16 cellular contexts compared by ENCODE assay signal in genomic region chr4:38449506-38450174, GRCh38.
A peak's percentile ranks its signal among the peaks of the same experiment; 100 is the strongest.
DNase-seq lines count a peak whose midpoint lies in the region; ATAC-seq lines count a peak whose summit lies in the region.
"Had no signal": no experiment of that assay in that cellular context is flagged by ENCODE, and none has a peak within 500 bp of the region (broad histone marks: within the 10 kb centered on the region; RNA-seq: fewer than 3 reads in every experiment).

No MANE protein-coding gene starts in this region.

- CTCF ChIA-PET in CD8-positive, alpha-beta memory T cell (lab: Charles Lee) = interaction anchor here (1.2 kb wide), 1 partner anchor 10 kb away, joined by 3 read pairs; no protein-coding TSS in a partner anchor
- CTCF ChIA-PET in activated naive CD4-positive, alpha-beta T cell treated with anti-CD3 and anti-CD28 coated beads for 36 hours (lab: Charles Lee) = interaction anchor here (0.5 to 0.7 kb wide), 2 partner anchors 33 to 38 kb away, joined by 3 to 5 read pairs; no protein-coding TSS in a partner anchor

- H3K9ac ChIP-seq in GM23248 = no peak overlapping the region
- H3K9ac ChIP-seq: BLaER1 treated with 17β-estradiol and CSF1 and Interleukin-3, amounts not matched to agents 10 nM and 100 nM had no signal

- intact Hi-C loops in activated naive CD4-positive, alpha-beta T cell treated with anti-CD3 and anti-CD28 coated beads for 36 hours (cut with micrococcal nuclease) = loop anchor here (10.0 kb wide), 2 partner anchors 225 to 265 kb away; no protein-coding TSS in a partner anchor

- peaks cover 5 to 29% (median 12%) of the 10 kb centered on the region in 3 donors for H3K4me1 Mint-ChIP-seq in CD8-positive, alpha-beta memory T cell
- H3K4me1 Mint-ChIP-seq in activated naive CD4-positive, alpha-beta T cell treated with anti-CD3 and anti-CD28 coated beads for 36 hours (ENCODE audit: low read depth) = peaks cover 30% of the 10 kb centered on the region

- H3K9me2 ChIP-seq in GM23248 (ENCODE audit: insufficient read depth) = no peaks in the 10 kb centered on the region

- no peak overlapping the region for H3K4me2 ChIP-seq in GM23248 (ENCODE audit: unreplicated experiment)

- H2AFZ ChIP-seq in GM23248 = no peak overlapping the region

- H3K4me3 Mint-ChIP-seq in CD8-positive, alpha-beta memory T cell = peak overlapping the region in 2 of 7 donors; percentile 5 to 32
- H3K4me3 Mint-ChIP-seq in activated naive CD4-positive, alpha-beta T cell treated with anti-CD3 and anti-CD28 coated beads for 36 hours = no peak overlapping the region
- H3K4me3 Mint-ChIP-seq: activated naive CD8-positive, alpha-beta T cell treated with anti-CD3 and anti-CD28 coated beads, Interleukin-2, amount 10 ng/mL, durations not matched to agents 7 days and 5 days; activated T-cell treated with anti-CD3 and anti-CD28 coated beads, Interleukin-2, amount 50 U/mL, for 24 hours; T-helper 1 cell treated with Interleukin-12 subunit alpha and Interleukin-12 subunit beta and Interleukin-4 antibody, amounts not matched to agents 30 μg/mL and 1 μg/mL, for 36 hours had no signal

- 20 to 23% methylated on average over 7 of the region's 7 CpGs for WGBS in GM23248 (ENCODE audit: low coverage in 1 of 2, low lambda C conversion rate in 2 of 2, missing lambda C conversion rate in 2 of 2), 2 experiments

- H4K20me1 ChIP-seq in GM23248 (ENCODE audit: insufficient read depth) = no peaks in the 10 kb centered on the region
- H4K20me1 ChIP-seq: BLaER1 treated with 17β-estradiol and CSF1 and Interleukin-3, amounts not matched to agents 10 nM and 100 nM had no signal

- peaks cover 0 to 12% (median 8%) of the 10 kb centered on the region in 5 donors for H3K9me3 Mint-ChIP-seq in CD8-positive, alpha-beta memory T cell
- no peaks in the 10 kb centered on the region for H3K9me3 Mint-ChIP-seq in activated naive CD4-positive, alpha-beta T cell treated with anti-CD3 and anti-CD28 coated beads for 36 hours

- H3K36me3 ChIP-seq in GM23248 (ENCODE audit: low read depth) = no peaks in the 10 kb centered on the region
- no peaks in the 10 kb centered on the region for H3K36me3 ChIP-seq in CD8-positive, alpha-beta memory T cell (ENCODE audit: insufficient read depth, low read length)
- H3K36me3 ChIP-seq: BLaER1 treated with 17β-estradiol and CSF1 and Interleukin-3, amounts not matched to agents 10 nM and 100 nM had no signal

- no peak overlapping the region for H3K27ac ChIP-seq in GM23248
- H3K27ac ChIP-seq in CD8-positive, alpha-beta memory T cell (ENCODE audit: low read depth, low read length) = no peak overlapping the region
- H3K27ac ChIP-seq: BLaER1 treated with 17β-estradiol and CSF1 and Interleukin-3, amounts not matched to agents 10 nM and 100 nM had no signal

- H3K9me3 ChIP-seq in GM23248 (ENCODE audit: low read depth) = no peaks in the 10 kb centered on the region
- no peaks in the 10 kb centered on the region for H3K9me3 ChIP-seq in CD8-positive, alpha-beta memory T cell (ENCODE audit: low read length)

- H3K79me2 ChIP-seq in GM23248 (ENCODE audit: insufficient read depth) = no peaks in the 10 kb centered on the region

- peaks cover 0 to 34% (median 8%) of the 10 kb centered on the region in 3 donors for H3K36me3 Mint-ChIP-seq in CD8-positive, alpha-beta memory T cell
- peaks cover 1% of the 10 kb centered on the region for H3K36me3 Mint-ChIP-seq in activated naive CD4-positive, alpha-beta T cell treated with anti-CD3 and anti-CD28 coated beads for 36 hours (ENCODE audit: low read depth)

- peaks cover 4% of the 10 kb centered on the region; the same call in 1 of the 2 replicates for H3K4me1 ChIP-seq in GM23248 (ENCODE audit: insufficient read depth)
- H3K4me1 ChIP-seq in CD8-positive, alpha-beta memory T cell (ENCODE audit: insufficient read depth, low read length) = no peaks in the 10 kb centered on the region

- in situ Hi-C loops in GM23248 (cut with MboI) = no loop called here

- H3K27ac Mint-ChIP-seq in CD8-positive, alpha-beta memory T cell = no peak overlapping the region
- no peak overlapping the region for H3K27ac Mint-ChIP-seq in activated naive CD4-positive, alpha-beta T cell treated with anti-CD3 and anti-CD28 coated beads for 36 hours
- H3K27ac Mint-ChIP-seq: activated naive CD8-positive, alpha-beta T cell treated with anti-CD3 and anti-CD28 coated beads, Interleukin-2, amount 10 ng/mL, durations not matched to agents 7 days and 5 days; activated T-cell treated with anti-CD3 and anti-CD28 coated beads, Interleukin-2, amount 50 U/mL, for 24 hours; T-helper 1 cell treated with Interleukin-12 subunit alpha and Interleukin-12 subunit beta and Interleukin-4 antibody, amounts not matched to agents 30 μg/mL and 1 μg/mL, for 36 hours had no signal

- POLR2A ChIA-PET in CD8-positive, alpha-beta memory T cell (lab: Charles Lee) = no interaction called here

- H3K4me3 ChIP-seq in GM23248 = no peak overlapping the region
- H3K4me3 ChIP-seq in CD8-positive, alpha-beta memory T cell (ENCODE audit: low read length) = no peak overlapping the region
- H3K4me3 ChIP-seq: BLaER1 treated with 17β-estradiol and CSF1 and Interleukin-3, amounts not matched to agents 10 nM and 100 nM; lung had no signal

- DNase-seq in GM23248 (peak; percentile 73), amniotic stem cell (lab: John Stamatoyannopoulos, UW) (peak; percentile 39), iris pigment epithelial cell (ENCODE audit: low read depth) (peak; percentile 12), renal cortical epithelial cell (ENCODE audit: low read depth) (peak; percentile 44), medulla oblongata (ENCODE audit: extremely low spot score) (no peak)
- no peak for DNase-seq in CD8-positive, alpha-beta memory T cell
- no peak for DNase-seq in activated naive CD4-positive, alpha-beta T cell treated with anti-CD3 and anti-CD28 coated beads for 36 hours
- DNase-seq: activated CD4-positive, alpha-beta T cell treated with anti-CD3 and anti-CD28 coated beads, Interleukin-2, amount 50 U/mL, for 1 hour; activated naive CD8-positive, alpha-beta T cell treated with anti-CD3 and anti-CD28 coated beads, Interleukin-2, amount 10 ng/mL, durations not matched to agents 7 days and 5 days; activated T-cell treated with anti-CD3 and anti-CD28 coated beads, Interleukin-2, amount 50 U/mL, for 24 hours; NCI-H2107 had no signal

- ATAC-seq in GM21423 (IDR thresholded peaks at IDR 0.05; ENCODE audit: unreplicated experiment) = no peak
- ATAC-seq: esophagus mucosa had no signal

- peaks cover 3% of the 10 kb centered on the region; the same call in 1 of the 2 replicates for H3K27me3 ChIP-seq in GM23248 (replicated peaks; ENCODE audit: insufficient read depth)
- H3K27me3 ChIP-seq in CD8-positive, alpha-beta memory T cell (ENCODE audit: insufficient read depth, low read length, poor library complexity, severe bottlenecking) = no peaks in the 10 kb centered on the region
- H3K27me3 ChIP-seq: BLaER1 treated with 17β-estradiol and CSF1 and Interleukin-3, amounts not matched to agents 10 nM and 100 nM had no signal

- no peaks in the 10 kb centered on the region for H3F3A ChIP-seq in GM23248 (ENCODE audit: insufficient read depth)

- H3K27me3 Mint-ChIP-seq in CD8-positive, alpha-beta memory T cell = peaks cover 6 to 20% of the 10 kb centered on the region in 2 donors
- H3K27me3 Mint-ChIP-seq in activated naive CD4-positive, alpha-beta T cell treated with anti-CD3 and anti-CD28 coated beads for 36 hours (ENCODE audit: low read depth) = no peaks in the 10 kb centered on the region
- H3K27me3 Mint-ChIP-seq: activated naive CD8-positive, alpha-beta T cell treated with anti-CD3 and anti-CD28 coated beads, Interleukin-2, amount 10 ng/mL, durations not matched to agents 7 days and 5 days had no signal

Comparison
In these comparisons a context has a peak if more than half of its experiments do, and no peak if none do; other contexts are left out.
1. DNase-seq: peak in GM23248 (single experiment), amniotic stem cell (single experiment), iris pigment epithelial cell (single experiment) and renal cortical epithelial cell (single experiment); none in CD8-positive, alpha-beta memory T cell (0 of 5), medulla oblongata (single experiment) and activated naive CD4-positive, alpha-beta T cell treated with anti-CD3 and anti-CD28 coated beads for 36 hours (single experiment).